27 cellular contexts compared by ENCODE assay signal in the genomic region with DNA sequence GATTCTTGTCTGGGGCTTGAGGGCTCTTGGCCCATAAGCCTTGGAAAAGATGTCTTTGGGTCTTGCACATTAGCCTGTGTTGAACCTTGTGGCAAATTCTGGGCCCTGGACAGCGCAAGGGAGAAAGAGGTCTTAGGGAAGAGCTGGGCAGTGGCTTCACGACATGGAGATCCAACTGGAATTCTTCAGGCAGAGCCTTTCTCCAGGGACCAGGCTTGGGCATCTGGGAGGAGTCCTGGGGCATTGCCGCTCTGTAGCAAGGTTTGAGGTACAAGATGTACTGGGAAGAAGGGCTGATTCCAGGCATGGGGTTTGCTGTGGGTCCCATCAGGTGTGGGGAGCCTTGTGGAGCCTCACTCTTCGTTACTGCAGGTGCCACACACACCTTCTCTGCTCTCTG.
"Had no signal": no experiment of that assay in that cellular context is flagged by ENCODE, and none has a peak within 500 bp of the region (broad histone marks: within the 10 kb centered on the region; RNA-seq: fewer than 3 reads in every experiment).

No MANE protein-coding gene starts in this region.

- DNase-seq: colonic mucosa; cortex of kidney; dermis blood vessel endothelial cell; dorsolateral prefrontal cortex; effector CD4-positive, alpha-beta T cell; effector CD8-positive, alpha-beta T cell; effector memory CD4-positive, alpha-beta T cell; effector memory CD8-positive, alpha-beta T cell; endodermal cell; erythroblast; esophagus squamous epithelium; foreskin fibroblast; foreskin keratinocyte; foreskin melanocyte; gastrocnemius medialis; glutamatergic neuron; head of caudate nucleus; heart left ventricle; heart right ventricle had no signal

- H3K4me1 ChIP-seq: colonic mucosa, esophagus muscularis mucosa, esophagus squamous epithelium, foreskin keratinocyte, gastrocnemius medialis, gastroesophageal sphincter, heart left ventricle, heart right ventricle had no signal

- H3K36me3 ChIP-seq: colonic mucosa, esophagus muscularis mucosa, esophagus squamous epithelium, gastrocnemius medialis, gastroesophageal sphincter, heart left ventricle, heart right ventricle had no signal

- H3K4me3 ChIP-seq: colonic mucosa, coronary artery, dorsolateral prefrontal cortex, esophagus muscularis mucosa, esophagus squamous epithelium, gastrocnemius medialis, gastroesophageal sphincter, heart left ventricle, heart right ventricle had no signal

- FAIRE-seq: colon, endometrium, endothelial cell of umbilical vein, frontal cortex had no signal

- H3K9me3 ChIP-seq: colonic mucosa, esophagus squamous epithelium had no signal

- H3K27ac ChIP-seq: colonic mucosa, coronary artery, dorsolateral prefrontal cortex, epithelial cell of prostate, esophagus muscularis mucosa, esophagus squamous epithelium, foreskin keratinocyte, gastrocnemius medialis, gastroesophageal sphincter, heart left ventricle, heart right ventricle had no signal

- H3K27me3 ChIP-seq: colonic mucosa, esophagus muscularis mucosa, esophagus squamous epithelium, foreskin keratinocyte, gastrocnemius medialis, gastroesophageal sphincter, heart left ventricle, heart right ventricle had no signal
